Comparison of ENCODE assay signal across 8 cellular contexts in genomic region chr2:231393149-231394131, GRCh38. TPM values are rescaled to one million over a fixed set of nuclear protein-coding genes. Genes with fewer than 3 reads are reported as not detected.
DNase-seq lines count a peak whose midpoint lies in the region; ATAC-seq and TF ChIP-seq lines count a peak whose summit lies in the region.

No MANE protein-coding gene starts in this region.

- H3K36me3 ChIP-seq in Peyer's patch (peaks cover 0 to 9% (median 0%) of the 10 kb centered on the region in 3 donors), iPS-15b (ENCODE audit: control insufficient read depth, insufficient read depth, low read length) (peaks cover 10% of the 10 kb centered on the region)

- peak overlapping the region; percentile 1 to 89 (median 53) for H3K27ac ChIP-seq in Peyer's patch

- H3K27me3 ChIP-seq in Peyer's patch, result no peaks in the 10 kb centered on the region
- H3K27me3 ChIP-seq in iPS-15b (ENCODE audit: control insufficient read depth, insufficient read depth, low read length), result no peaks in the 10 kb centered on the region

- H3K4me1 ChIP-seq in Peyer's patch, result peaks cover 0 to 19% (median 6%) of the 10 kb centered on the region in 4 donors
- peaks cover 8% of the 10 kb centered on the region for H3K4me1 ChIP-seq in iPS-15b (ENCODE audit: control insufficient read depth, insufficient read depth, low read length)

- peak; percentile 28 for TF ChIP-seq CTCF in GM12873 (IDR thresholded peaks at IDR 0.05; ENCODE audit: insufficient read depth, low read depth, low read length, missing control alignments)
- TF ChIP-seq CTCF in Peyer's patch (IDR thresholded peaks at IDR 0.05), result peak in 5 of 6 experiments; percentile 6 to 36 (median 25)

- H3K4me3 ChIP-seq in Peyer's patch (peak overlapping the region in 2 of 4 donors; percentile 20 to 73), iPS-15b (ENCODE audit: low read depth, low read length) (no peak overlapping the region)

- peak overlapping the region; percentile 5 for H3K9ac ChIP-seq in iPS-15b (ENCODE audit: low read depth, low read length)

- ATAC-seq in GM21447 (IDR thresholded peaks at IDR 0.05; ENCODE audit: unreplicated experiment) (peak; percentile 49), HG02938 (IDR thresholded peaks at IDR 0.05; ENCODE audit: unreplicated experiment) (no peak), GM19455 (IDR thresholded peaks at IDR 0.05; ENCODE audit: unreplicated experiment) (no peak)

- H3K9me3 ChIP-seq in Peyer's patch (no peaks in the 10 kb centered on the region), iPS-15b (ENCODE audit: control insufficient read depth, insufficient read depth, low read length) (no peaks in the 10 kb centered on the region)

- DNase-seq in Peyer's patch, result peak in 2 of 3 donors; percentile 79 to 80
- DNase-seq in HuH-7.5 (ENCODE audit: low spot score), result no peak
- no peak for DNase-seq in kidney tubule cell (ENCODE audit: low spot score)

- no peak for TF ChIP-seq POLR2A in Peyer's patch (IDR thresholded peaks at IDR 0.05)

RNA-seq across cellular contexts. Expression of gene B3GNT7, which starts 2.1 kb away (rescaled TPM):
- 100 to 1,000 TPM in 2 of 4 donors, 10 to 100 TPM in 1, 1 to 10 TPM in 1; 9.9 to 154 (median 90.3) TPM for total RNA-seq in Peyer's patch

Comparison
In these comparisons a context has a peak if more than half of its experiments do, and no peak if none do; other contexts are left out.
1. DNase-seq: peak in Peyer's patch (2 of 3); none in HuH-7.5 (single experiment) and kidney tubule cell (single experiment).